Comparison of ENCODE assay signal across 28 cellular contexts in the genomic region with DNA sequence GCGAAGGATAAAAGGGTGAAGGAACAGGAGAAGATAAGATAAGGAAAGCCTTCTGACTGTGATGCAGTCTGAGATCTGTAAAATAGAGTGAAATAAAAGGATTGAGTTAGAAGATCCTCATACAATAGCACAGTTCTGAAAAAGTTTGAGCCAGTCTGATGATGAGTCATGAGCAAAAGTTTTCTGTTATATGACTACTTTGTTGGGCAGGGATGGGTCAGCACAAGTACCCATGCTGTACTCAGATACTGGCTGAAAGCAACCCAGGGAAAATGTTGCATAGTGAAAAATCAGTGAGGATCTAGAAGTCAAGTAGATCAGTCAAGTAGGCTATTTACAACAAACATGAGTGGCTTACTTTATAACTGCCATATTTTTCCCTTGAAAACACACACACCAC.
A peak's percentile ranks its signal among the peaks of the same experiment; 100 is the strongest.
DNase-seq lines count a peak whose midpoint lies in the region; ATAC-seq, FAIRE-seq and TF ChIP-seq lines count a peak whose summit lies in the region.
"Had no signal": no experiment of that assay in that cellular context is flagged by ENCODE, and none has a peak within 500 bp of the region (broad histone marks: within the 10 kb centered on the region; RNA-seq: fewer than 3 reads in every experiment).

No MANE protein-coding gene starts in this region.

- ATAC-seq in K562: no peak
- ATAC-seq: A549, GM12878, left lobe of liver, psoas muscle, Right ventricle myocardium inferior had no signal

- H2AFZ ChIP-seq in MM.1S (ENCODE audit: low read length) (0 out of 2 replicates have a peak overlapping the region, but pooled peaks have one; percentile 5), K562 (ENCODE audit: low read depth, low read length) (no peak overlapping the region)
- H2AFZ ChIP-seq: neural progenitor cell had no signal

- H3K4me1 ChIP-seq in MM.1S (ENCODE audit: low read length) (no peaks in the 10 kb centered on the region), K562 (replicated peaks in 1 of 2; ENCODE audit: control insufficient read depth in 2 of 2, insufficient read depth in 2 of 2, low read length in 2 of 2) (no peaks in the 10 kb centered on the region)
- H3K4me1 ChIP-seq: A549, colonic mucosa, neural progenitor cell, psoas muscle had no signal

- CTCF ChIA-PET in K562 (lab: Yijun Ruan, JAX; ENCODE audit: low intra/inter-chr PET ratio): no interaction called here

- H3K9me1 ChIP-seq in K562 (ENCODE audit: control insufficient read depth, insufficient read depth, low read length): no peaks in the 10 kb centered on the region

- no peak overlapping the region for H3K4me3 ChIP-seq in MM.1S (ENCODE audit: low read length)
- no peak overlapping the region for H3K4me3 ChIP-seq in K562
- H3K4me3 ChIP-seq: A549, colonic mucosa, GM12878, neural progenitor cell, psoas muscle had no signal

- no peak for TF ChIP-seq CTCF in MM.1S (IDR thresholded peaks at IDR 0.05; ENCODE audit: low read length)
- TF ChIP-seq CTCF in K562 (IDR thresholded peaks at IDR 0.05 in 2 of 3, conservative IDR thresholded peaks at IDR 0.05 in 1 of 3; ENCODE audit: insufficient read depth in 2 of 3, low read depth in 1 of 3, low read length in 3 of 3): no peak

- DNase-seq in EH (ENCODE audit: low read depth) (peak; percentile 7), MM.1S (no peak), K562 (ENCODE audit: extremely low read depth in 1 of 4, low spot score in 3 of 4) (no peak), glomerular visceral epithelial cell (ENCODE audit: extremely low spot score) (peak; percentile 8), NCI-H1092 (lab: John Stamatoyannopoulos, UW) (no peak), NCI-H748 (lab: John Stamatoyannopoulos, UW; ENCODE audit: unreplicated experiment) (no peak)
- no peak for DNase-seq in effector CD8-positive, alpha-beta T cell (lab: John Stamatoyannopoulos, UW)
- no peak for DNase-seq in stimulated activated CD4-positive, alpha-beta T cell treated with anti-CD3 and anti-CD28 coated beads, Interleukin-4, amount 100 ng/mL, for 1 hour
- DNase-seq: activated CD4-positive, alpha-beta T cell treated with anti-CD3 and anti-CD28 coated beads, Interleukin-2, amount 10 ng/mL, durations not matched to agents 7 days and 5 days; activated CD8-positive, alpha-beta memory T cell treated with anti-CD3 and anti-CD28 coated beads, Interleukin-2, amount 50 U/mL, for 48 hours; activated gamma-delta T cell; C1 segment of cervical spinal cord; colonic mucosa; GDM1; H9; KBM-7; NCI-H1048; NCI-H2029 treated with DMSO at 0.1 percent for 48 hours; NCI-H510A; psoas muscle; stimulated activated CD4-positive, alpha-beta T cell treated with anti-CD3 and anti-CD28 coated beads, Interleukin-4, amount 100 ng/mL, for 4 hours had no signal

- H3K9ac ChIP-seq in MM.1S (ENCODE audit: low read length): no peak overlapping the region
- H3K9ac ChIP-seq in K562 (ENCODE audit: insufficient read depth in 1 of 2, low read depth in 2 of 2, low read length in 2 of 2): no peak overlapping the region
- H3K9ac ChIP-seq: neural progenitor cell had no signal

- no peaks in the 10 kb centered on the region for H3K79me2 ChIP-seq in MM.1S (ENCODE audit: low read length)
- no peaks in the 10 kb centered on the region for H3K79me2 ChIP-seq in K562 (ENCODE audit: control insufficient read depth, insufficient read depth, low read length)

- TF ChIP-seq RAD21 in K562 (CRISPR knock-in tag; conservative IDR thresholded peaks at IDR 0.05 in 1 of 2, IDR thresholded peaks at IDR 0.05 in 1 of 2): no peak

- POLR2A ChIA-PET in K562 (lab: Yijun Ruan, JAX): no interaction called here

- intact Hi-C loops in K562 (cut with micrococcal nuclease): no loop called here

- TF ChIP-seq POLR2A in K562 (conservative IDR thresholded peaks at IDR 0.05): no peak

- H4K20me1 ChIP-seq in MM.1S (ENCODE audit: insufficient read depth, low read length): no peaks in the 10 kb centered on the region
- no peaks in the 10 kb centered on the region for H4K20me1 ChIP-seq in K562 (replicated peaks; ENCODE audit: control insufficient read depth, insufficient read depth, low read length)

- no peak for FAIRE-seq in K562 (lab: Jason Lieb, UNC)
- FAIRE-seq: A549, GM12878, GM19239 had no signal

- in situ Hi-C loops in K562 (cut with MboI): no loop called here

- H3K9me3 ChIP-seq in MM.1S (replicated peaks; ENCODE audit: insufficient read depth, low read length) (no peaks in the 10 kb centered on the region; the same call in 1 of the 2 replicates), K562 (replicated peaks; ENCODE audit: control insufficient read depth, insufficient read depth, low read depth, low read length) (no peaks in the 10 kb centered on the region)
- H3K9me3 ChIP-seq: A549, colonic mucosa, psoas muscle had no signal

- no peaks in the 10 kb centered on the region for H3F3A ChIP-seq in MM.1S (ENCODE audit: insufficient read depth, low read length)

- H3K36me3 ChIP-seq in MM.1S (replicated peaks; ENCODE audit: insufficient read depth, low read length) (no peaks in the 10 kb centered on the region), K562 (ENCODE audit: control insufficient read depth, insufficient read depth, low read length) (no peaks in the 10 kb centered on the region)
- H3K36me3 ChIP-seq: colonic mucosa, neural progenitor cell had no signal

- no TSS peak for BruUV-seq in K562 (replicated peaks; lab: Mats Ljungman, UMichigan)

- H3K27me3 ChIP-seq in MM.1S (replicated peaks; ENCODE audit: insufficient read depth, low read length): no peaks in the 10 kb centered on the region
- H3K27me3 ChIP-seq in K562 (ENCODE audit: control insufficient read depth in 2 of 2, insufficient read depth in 2 of 2, low read length in 2 of 2): no peaks in the 10 kb centered on the region
- H3K27me3 ChIP-seq: colonic mucosa, neural progenitor cell had no signal

- H3K4me2 ChIP-seq in MM.1S (ENCODE audit: low read depth, low read length) (no peak overlapping the region), K562 (ENCODE audit: insufficient read depth, low read length) (no peak overlapping the region)
- H3K4me2 ChIP-seq: A549, neural progenitor cell had no signal

- WGBS in K562 (ENCODE audit: insufficient coverage, low coverage, missing lambda C conversion rate): 0% methylated on average over 1 of the region's 1 CpG

- H3K9me2 ChIP-seq in MM.1S (replicated peaks; ENCODE audit: insufficient read depth, low read length): no peaks in the 10 kb centered on the region

- TF ChIP-seq EP300 in K562 (IDR thresholded peaks at IDR 0.05; ENCODE audit: low read length): no peak

- H3K27ac ChIP-seq in MM.1S (ENCODE audit: low read length) (no peak overlapping the region), K562 (ENCODE audit: extremely low read depth, low read depth, low read length) (no peak overlapping the region)
- H3K27ac ChIP-seq: A549, colonic mucosa, HL-60, neural progenitor cell, psoas muscle had no signal

TF ChIP-seq in K562, 482 proteins besides CTCF, POLR2A, EP300 and RAD21:
- 0 out of 2 replicates have a peak, but pooled peaks have one; percentile 17 for TF ChIP-seq FOSL1 (tag; conservative IDR thresholded peaks at IDR 0.05)
- no peak for TF ChIP-seq ZBTB17 (CRISPR knock-in tag; IDR thresholded peaks at IDR 0.05)

Comparison
In these comparisons a context has a peak if more than half of its experiments do, and no peak if none do; other contexts are left out.
1. DNase-seq: peak in EH (single experiment) and glomerular visceral epithelial cell (single experiment); none in MM.1S (single experiment), K562 (0 of 4), effector CD8-positive, alpha-beta T cell (single experiment), stimulated activated CD4-positive, alpha-beta T cell treated with anti-CD3 and anti-CD28 coated beads, Interleukin-4, amount 100 ng/mL, for 1 hour (single experiment), NCI-H1092 (single experiment) and NCI-H748 (single experiment).